In the genomic region with DNA sequence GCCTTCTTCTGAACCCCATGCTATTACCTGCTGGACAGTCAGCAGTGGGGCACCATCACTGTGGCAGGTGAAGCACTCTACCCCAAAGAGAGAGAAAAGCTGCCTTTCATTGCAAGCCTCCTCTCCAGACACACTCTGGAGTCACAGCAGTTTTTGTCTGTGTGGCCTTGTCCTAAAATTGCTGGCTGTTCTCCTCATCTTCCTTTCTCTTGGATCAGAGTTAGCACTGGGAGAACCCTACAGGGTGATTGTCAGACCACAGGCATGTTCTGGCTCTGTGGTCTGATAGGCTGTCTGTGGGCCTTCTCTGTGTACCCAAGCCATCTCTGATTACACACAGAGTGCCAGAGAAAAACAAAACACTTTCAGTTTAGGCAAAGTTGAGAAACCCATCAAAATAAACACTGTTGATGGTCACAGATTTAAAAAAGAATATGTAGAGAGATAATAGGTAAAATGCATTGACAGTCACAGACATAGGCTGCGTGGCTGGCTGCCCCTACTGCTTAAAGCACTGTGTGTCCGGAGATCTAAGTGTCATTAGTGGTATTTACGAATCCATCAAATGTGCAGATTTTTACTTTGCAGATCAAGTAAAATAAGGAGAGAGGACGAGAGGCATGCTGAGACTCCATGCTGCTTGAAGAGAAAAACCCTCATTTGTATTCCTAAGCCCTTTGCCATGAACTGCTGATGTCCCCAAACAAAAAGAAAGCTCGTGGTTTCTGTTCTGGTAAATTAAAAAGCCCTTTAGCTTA, we compare ENCODE assay signal across 9 cellular contexts.
DNase-seq lines count a peak whose midpoint lies in the region; FAIRE-seq and TF ChIP-seq lines count a peak whose summit lies in the region.
"Had no signal": no experiment of that assay in that cellular context is flagged by ENCODE, and none has a peak within 500 bp of the region (broad histone marks: within the 10 kb centered on the region; RNA-seq: fewer than 3 reads in every experiment).

No MANE protein-coding gene starts in this region.

- TF ChIP-seq POLR2A in vagina (IDR thresholded peaks at IDR 0.05): no peak

- no peaks in the 10 kb centered on the region for H4K20me1 ChIP-seq in osteoblast (ENCODE audit: insufficient read depth, low read length)

- no peaks in the 10 kb centered on the region for H3K4me1 ChIP-seq in osteoblast (ENCODE audit: insufficient read depth, low read length)
- H3K4me1 ChIP-seq in vagina: no peaks in the 10 kb centered on the region

- FAIRE-seq in HTR-8/SVneo (lab: Jason Lieb, UNC): no peak
- FAIRE-seq: G401.6 had no signal

- no peaks in the 10 kb centered on the region for H3K9me3 Mint-ChIP-seq in MCF 10A (ENCODE audit: unreplicated experiment)

- peak; percentile 67 for DNase-seq in DMS79 (lab: John Stamatoyannopoulos, UW)
- peak; percentile 70 for DNase-seq in NCI-H345 treated with DMSO at 0.1 percent for 48 hours (lab: John Stamatoyannopoulos, UW; ENCODE audit: unreplicated experiment)
- peak; percentile 28 for DNase-seq in fibroblast of mammary gland (ENCODE audit: low read depth)
- DNase-seq in osteoblast (ENCODE audit: insufficient read length, low spot score, missing footprints): no peak
- DNase-seq in vagina (ENCODE audit: extremely low spot score in 2 of 2): no peak
- DNase-seq in HTR-8/SVneo (ENCODE audit: insufficient read length, low spot score): no peak
- no peak for DNase-seq in MCF 10A (ENCODE audit: unreplicated experiment)
- DNase-seq in mesenteric fat pad (ENCODE audit: low spot score): no peak

- H3K27ac Mint-ChIP-seq in MCF 10A (ENCODE audit: low read depth, unreplicated experiment): no peak overlapping the region

- H3K27ac ChIP-seq in osteoblast (ENCODE audit: low read depth, low read length) (no peak overlapping the region), vagina (no peak overlapping the region)

- H3K27me3 Mint-ChIP-seq in MCF 10A (ENCODE audit: insufficient read depth, unreplicated experiment): peaks cover 53% of the 10 kb centered on the region

- no peak overlapping the region for H3K4me3 Mint-ChIP-seq in MCF 10A (ENCODE audit: unreplicated experiment)

- no peaks in the 10 kb centered on the region for H3K79me2 ChIP-seq in osteoblast (ENCODE audit: insufficient read depth, low read length)

- H3K27me3 ChIP-seq in osteoblast (ENCODE audit: insufficient read depth, low read length): no peaks in the 10 kb centered on the region
- H3K27me3 ChIP-seq in vagina: no peaks in the 10 kb centered on the region

- POLR2A ChIA-PET in MCF 10A (lab: Yijun Ruan, JAX): no interaction called here

- H3K4me1 Mint-ChIP-seq in MCF 10A (ENCODE audit: insufficient read depth, unreplicated experiment): peaks cover 10% of the 10 kb centered on the region

- BruUV-seq in MCF 10A (replicated peaks; lab: Mats Ljungman, UMichigan): no TSS peak

- intact Hi-C loops in vagina (cut with DNase I) (no loop called here), MCF 10A (cut with micrococcal nuclease) (no loop called here)

- peak overlapping the region; percentile 75 for H3K4me2 ChIP-seq in osteoblast (ENCODE audit: insufficient read depth, low read length)

- H3K36me3 Mint-ChIP-seq in MCF 10A (ENCODE audit: insufficient read depth, unreplicated experiment): no peaks in the 10 kb centered on the region

- CTCF ChIA-PET in MCF 10A (lab: Yijun Ruan, JAX): interaction anchor here (0.5 to 0.9 kb wide), 2 partner anchors 65 to 294 kb away, joined by 3 to 8 read pairs; no protein-coding TSS in a partner anchor

- H3K4me3 ChIP-seq in fibroblast of mammary gland (ENCODE audit: control insufficient read depth, low read depth, low read length) (no peak overlapping the region), osteoblast (ENCODE audit: insufficient read depth, low read length) (peak overlapping the region; percentile 60), vagina (no peak overlapping the region)

- no peaks in the 10 kb centered on the region for H3K9me3 ChIP-seq in osteoblast (ENCODE audit: low read depth, low read length)
- H3K9me3 ChIP-seq in vagina: no peaks in the 10 kb centered on the region

- TF ChIP-seq CTCF in fibroblast of mammary gland (conservative IDR thresholded peaks at IDR 0.05; ENCODE audit: control insufficient read depth, insufficient read depth, low read depth, low read length): no peak
- no peak for TF ChIP-seq CTCF in osteoblast (IDR thresholded peaks at IDR 0.05; ENCODE audit: extremely low read depth, low read depth, low read length)
- no peak for TF ChIP-seq CTCF in vagina (IDR thresholded peaks at IDR 0.05)
- no peak for TF ChIP-seq CTCF in MCF 10A (IDR thresholded peaks at IDR 0.05; ENCODE audit: unreplicated experiment)

- H2AFZ ChIP-seq in osteoblast (ENCODE audit: low read length): peak overlapping the region; percentile 86

- no peaks in the 10 kb centered on the region for H3K36me3 ChIP-seq in osteoblast (ENCODE audit: insufficient read depth, low read length)
- no peaks in the 10 kb centered on the region for H3K36me3 ChIP-seq in vagina

Comparison
In these comparisons a context has a peak if more than half of its experiments do, and no peak if none do; other contexts are left out.
1. DNase-seq: peak in DMS79 (single experiment), NCI-H345 treated with DMSO at 0.1 percent for 48 hours (single experiment) and fibroblast of mammary gland (single experiment); none in osteoblast (single experiment), vagina (0 of 2), HTR-8/SVneo (single experiment), MCF 10A (single experiment) and mesenteric fat pad (single experiment).